12 cellular contexts compared by ENCODE assay signal in the genomic region with DNA sequence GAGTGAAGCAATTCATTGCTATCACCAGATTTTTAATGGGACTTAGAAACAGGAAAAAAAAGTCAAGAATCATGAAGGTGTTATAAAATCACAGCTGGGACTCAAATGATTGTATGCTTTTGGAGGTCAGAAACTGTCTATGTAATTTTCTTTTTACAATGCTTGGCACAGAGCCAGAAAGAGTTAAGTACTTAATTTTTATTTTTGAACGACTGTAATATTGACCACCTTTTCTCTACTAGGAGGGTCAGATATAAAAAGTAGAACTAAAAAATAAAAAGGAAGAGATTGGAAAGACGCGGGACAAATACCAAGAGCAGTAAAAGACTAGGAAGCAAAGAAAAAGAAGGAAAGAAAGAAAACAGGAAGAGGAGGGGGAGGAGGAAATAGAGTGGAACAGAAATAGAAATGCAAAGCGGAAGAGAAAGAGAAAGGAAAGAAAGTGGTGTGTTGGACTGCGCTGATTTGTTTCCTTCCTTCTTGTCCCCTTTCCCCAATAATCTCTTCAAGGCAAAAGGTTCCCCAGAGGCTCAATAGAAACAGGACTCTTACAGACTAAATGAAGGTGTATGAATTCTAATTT. TPM values are rescaled to one million over a fixed set of nuclear protein-coding genes. Genes with fewer than 3 reads are reported as not detected.
DNase-seq lines count a peak whose midpoint lies in the region; ATAC-seq and TF ChIP-seq lines count a peak whose summit lies in the region.
"Had no signal": no experiment of that assay in that cellular context is flagged by ENCODE, and none has a peak within 500 bp of the region (broad histone marks: within the 10 kb centered on the region; RNA-seq: fewer than 3 reads in every experiment).

No MANE protein-coding gene starts in this region.

- H4K20me1 ChIP-seq in OCI-LY1 (ENCODE audit: insufficient read depth, low read length): no peaks in the 10 kb centered on the region

- H3K9me3 Mint-ChIP-seq in CD4-positive, alpha-beta memory T cell: peaks cover 0 to 9% (median 7%) of the 10 kb centered on the region in 8 donors
- peaks cover 0 to 6% (median 0%) of the 10 kb centered on the region in 6 donors for H3K9me3 Mint-ChIP-seq in immature natural killer cell

- ATAC-seq in GM21381 (IDR thresholded peaks at IDR 0.05; ENCODE audit: unreplicated experiment) (peak; percentile 35), HG03135 (IDR thresholded peaks at IDR 0.05; ENCODE audit: unreplicated experiment) (no peak)
- ATAC-seq: psoas muscle had no signal

- no peaks in the 10 kb centered on the region for H3K9me3 ChIP-seq in CD4-positive, alpha-beta memory T cell (ENCODE audit: control insufficient read depth in 1 of 2, low read length in 2 of 2)
- no peaks in the 10 kb centered on the region for H3K9me3 ChIP-seq in OCI-LY1 (ENCODE audit: low read length)
- H3K9me3 ChIP-seq: psoas muscle, vagina had no signal

- H3K9me2 ChIP-seq in OCI-LY1 (ENCODE audit: low read depth, low read length): no peaks in the 10 kb centered on the region

- H3F3A ChIP-seq in OCI-LY1 (ENCODE audit: insufficient read depth, low read length): no peaks in the 10 kb centered on the region

- no peaks in the 10 kb centered on the region for H3K27me3 ChIP-seq in CD4-positive, alpha-beta memory T cell (ENCODE audit: insufficient read depth, low read length)
- H3K27me3 ChIP-seq in OCI-LY1 (ENCODE audit: insufficient read depth, low read length): no peaks in the 10 kb centered on the region
- H3K27me3 ChIP-seq: cardiac muscle cell, vagina had no signal

- TF ChIP-seq CTCF in OCI-LY1 (IDR thresholded peaks at IDR 0.05; ENCODE audit: low read length): no peak

- POLR2A ChIA-PET in CD4-positive, alpha-beta memory T cell (lab: Charles Lee; ENCODE audit: partially characterized antibody): interaction anchor here (0.7 to 5.4 kb wide), 7 partner anchors 10 to 786 kb away, joined by 3 to 128 read pairs (median 5); partner anchors contain the start of genes C1GALT1 and UMAD1

- no peak for DNase-seq in CD4-positive, alpha-beta memory T cell
- peak in 1 of 3 donors; percentile 9 for DNase-seq in immature natural killer cell
- DNase-seq in GM03348 (ENCODE audit: low spot score): no peak
- DNase-seq in H4 (ENCODE audit: low spot score): no peak
- DNase-seq: kidney glomerular epithelial cell, NCI-H1694, psoas muscle had no signal

- H3K4me1 Mint-ChIP-seq in CD4-positive, alpha-beta memory T cell: peaks cover 41 to 67% (median 54%) of the 10 kb centered on the region in 4 donors
- peaks cover 53 to 64% of the 10 kb centered on the region in 2 donors for H3K4me1 Mint-ChIP-seq in immature natural killer cell

- peak overlapping the region; percentile 43 for H3K27ac ChIP-seq in CD4-positive, alpha-beta memory T cell (ENCODE audit: low read depth, low read length)
- H3K27ac ChIP-seq in OCI-LY1 (ENCODE audit: low read depth, low read length, poor library complexity, severe bottlenecking): peak overlapping the region; percentile 68
- H3K27ac ChIP-seq: cardiac muscle cell, psoas muscle, vagina had no signal

- H3K27ac Mint-ChIP-seq in CD4-positive, alpha-beta memory T cell: peak overlapping the region; percentile 84 to 97 (median 93)
- H3K27ac Mint-ChIP-seq in immature natural killer cell: peak overlapping the region; percentile 80 to 83 (median 82)

- peak overlapping the region; percentile 48 for H3K4me2 ChIP-seq in OCI-LY1 (ENCODE audit: low read length)

- H3K36me3 Mint-ChIP-seq in CD4-positive, alpha-beta memory T cell: peaks cover 3 to 4% of the 10 kb centered on the region in 2 donors
- H3K36me3 Mint-ChIP-seq in immature natural killer cell: peaks cover 10 to 18% (median 11%) of the 10 kb centered on the region in 3 donors

- intact Hi-C loops in CD4-positive, alpha-beta memory T cell (cut with micrococcal nuclease): no loop called here

- H3K4me3 Mint-ChIP-seq in CD4-positive, alpha-beta memory T cell: peak overlapping the region; percentile 67 to 91 (median 76)
- peak overlapping the region; percentile 74 to 94 (median 86) for H3K4me3 Mint-ChIP-seq in immature natural killer cell

- no peaks in the 10 kb centered on the region for H3K36me3 ChIP-seq in CD4-positive, alpha-beta memory T cell (ENCODE audit: insufficient read depth, low read length)
- H3K36me3 ChIP-seq in OCI-LY1 (ENCODE audit: insufficient read depth, low read length): no peaks in the 10 kb centered on the region
- H3K36me3 ChIP-seq: cardiac muscle cell, vagina had no signal

- no peak overlapping the region for H2AFZ ChIP-seq in OCI-LY1 (ENCODE audit: low read length)

- H3K4me1 ChIP-seq in CD4-positive, alpha-beta memory T cell (ENCODE audit: insufficient read depth, low read length): peaks cover 63% of the 10 kb centered on the region
- H3K4me1 ChIP-seq in OCI-LY1 (ENCODE audit: insufficient read depth, low read length, severe bottlenecking): peaks cover 44% of the 10 kb centered on the region
- H3K4me1 ChIP-seq: psoas muscle, vagina had no signal

- no peak overlapping the region for H3K4me3 ChIP-seq in CD4-positive, alpha-beta memory T cell (ENCODE audit: low read length in 2 of 2)
- peak overlapping the region; percentile 56 for H3K4me3 ChIP-seq in OCI-LY1 (ENCODE audit: low read depth, low read length, poor library complexity, severe bottlenecking)
- H3K4me3 ChIP-seq: cardiac muscle cell, psoas muscle, vagina had no signal

- peak overlapping the region; percentile 46; the same call in 1 of the 2 replicates for H3K9ac ChIP-seq in OCI-LY1 (ENCODE audit: low read length)

- CTCF ChIA-PET in CD4-positive, alpha-beta memory T cell (lab: Charles Lee; ENCODE audit: partially characterized antibody): interaction anchor here (0.9 to 4.4 kb wide), 3 partner anchors 9 to 56 kb away, joined by 3 to 31 read pairs (median 4); partner anchors contain the start of gene C1GALT1

- H3K79me2 ChIP-seq in OCI-LY1 (ENCODE audit: insufficient read depth, low read length): no peaks in the 10 kb centered on the region; the same call in 1 of the 2 replicates

- no peaks in the 10 kb centered on the region for H3K27me3 Mint-ChIP-seq in CD4-positive, alpha-beta memory T cell
- H3K27me3 Mint-ChIP-seq in immature natural killer cell (ENCODE audit: low read depth in 3 of 3): peaks cover 0 to 4% (median 3%) of the 10 kb centered on the region in 3 donors

RNA-seq across cellular contexts. Expression of gene C1GALT1, which starts 23.2 kb away (rescaled TPM):
- total RNA-seq in CD4-positive, alpha-beta memory T cell: 10 to 100 TPM; 54.6 to 54.8 TPM
- 10 to 100 TPM; 62.4 to 68.5 TPM for polyA plus RNA-seq in CD4-positive, alpha-beta memory T cell
- polyA plus RNA-seq in immature natural killer cell: 10 to 100 TPM; 56.8 to 83.9 (median 59.4) TPM
- total RNA-seq in H4 (2014; rRNA removed; shearing (Covaris generic)): 35.0 and 77.0 TPM in 2 replicates
